Comparison of ENCODE assay signal across 10 cellular contexts in genomic region chr11:134014502-134014901, GRCh38. TPM values are rescaled to one million over a fixed set of nuclear protein-coding genes. Genes with fewer than 3 reads are reported as not detected.
DNase-seq lines count a peak whose midpoint lies in the region; ATAC-seq, FAIRE-seq and TF ChIP-seq lines count a peak whose summit lies in the region.
"Had no signal": no experiment of that assay in that cellular context is flagged by ENCODE, and none has a peak within 500 bp of the region (broad histone marks: within the 10 kb centered on the region; RNA-seq: fewer than 3 reads in every experiment).

No MANE protein-coding gene starts in this region.

- no peaks in the 10 kb centered on the region for H3K36me3 Mint-ChIP-seq in activated CD8-positive, alpha-beta T cell treated with anti-CD3 and anti-CD28 coated beads, Interleukin-2, amount 10 ng/mL, durations not matched to agents 7 days and 5 days (ENCODE audit: low read depth)

- no peak for ATAC-seq in activated CD8-positive, alpha-beta T cell treated with anti-CD3 and anti-CD28 coated beads, Interleukin-2, amount 10 ng/mL, durations not matched to agents 7 days and 5 days
- ATAC-seq in HG02852 (IDR thresholded peaks at IDR 0.05; ENCODE audit: unreplicated experiment), result no peak
- no peak for ATAC-seq in HG03571 (IDR thresholded peaks at IDR 0.05; ENCODE audit: unreplicated experiment)
- ATAC-seq: mucosa of descending colon had no signal

- no peak overlapping the region for H3K27ac Mint-ChIP-seq in activated CD8-positive, alpha-beta T cell treated with anti-CD3 and anti-CD28 coated beads, Interleukin-2, amount 10 ng/mL, durations not matched to agents 7 days and 5 days

- no peaks in the 10 kb centered on the region for H3K4me1 Mint-ChIP-seq in activated CD8-positive, alpha-beta T cell treated with anti-CD3 and anti-CD28 coated beads, Interleukin-2, amount 10 ng/mL, durations not matched to agents 7 days and 5 days (ENCODE audit: low read depth)

- CTCF ChIA-PET in activated CD8-positive, alpha-beta T cell treated with anti-CD3 and anti-CD28 coated beads, Interleukin-2, amount 10 ng/mL, durations not matched to agents 7 days and 5 days (lab: Charles Lee), result interaction anchor here (0.9 to 1.4 kb wide), 4 partner anchors 20 to 87 kb away, joined by 3 to 4 read pairs (median 4); no protein-coding TSS in a partner anchor

- peak; percentile 45 for TF ChIP-seq CTCF in D721Med (IDR thresholded peaks at IDR 0.05; ENCODE audit: insufficient read depth, missing control alignments)

- POLR2A ChIA-PET in activated CD8-positive, alpha-beta T cell treated with anti-CD3 and anti-CD28 coated beads, Interleukin-2, amount 10 ng/mL, durations not matched to agents 7 days and 5 days (lab: Charles Lee), result no interaction called here

- H3K4me3 Mint-ChIP-seq in activated CD8-positive, alpha-beta T cell treated with anti-CD3 and anti-CD28 coated beads, Interleukin-2, amount 10 ng/mL, durations not matched to agents 7 days and 5 days, result no peak overlapping the region

- FAIRE-seq in D721Med (lab: Jason Lieb, UNC), result no peak

- DNase-seq in D721Med (ENCODE audit: insufficient read length, low spot score) (no peak), HT1080 (ENCODE audit: low read depth) (peak; percentile 57), left kidney (ENCODE audit: low read depth, low spot score) (peak; percentile 79), midbrain (lab: John Stamatoyannopoulos, UW) (no peak)
- DNase-seq in activated CD8-positive, alpha-beta T cell treated with anti-CD3 and anti-CD28 coated beads, Interleukin-2, amount 10 ng/mL, durations not matched to agents 7 days and 5 days, result peak; percentile 38
- DNase-seq in activated CD4-positive, alpha-beta T cell treated with anti-CD3 and anti-CD28 coated beads, Interleukin-2, amount 50 U/mL, for 4 hours, result no peak
- DNase-seq: activated effector memory CD4-positive, alpha-beta T cell treated with Interleukin-2 at 50 U/mL for 16 hours; mucosa of descending colon had no signal

- no peaks in the 10 kb centered on the region for H3K9me3 Mint-ChIP-seq in activated CD8-positive, alpha-beta T cell treated with anti-CD3 and anti-CD28 coated beads, Interleukin-2, amount 10 ng/mL, durations not matched to agents 7 days and 5 days (ENCODE audit: insufficient read depth)

- H3K27me3 Mint-ChIP-seq in activated CD8-positive, alpha-beta T cell treated with anti-CD3 and anti-CD28 coated beads, Interleukin-2, amount 10 ng/mL, durations not matched to agents 7 days and 5 days (ENCODE audit: low read depth), result peaks cover 53% of the 10 kb centered on the region

RNA-seq across cellular contexts. Expression of gene JAM3, which starts 54.4 kb away (rescaled TPM):
- total RNA-seq in HT1080 (2014; rRNA removed; shearing (Covaris generic)), result 41.2 and 49.5 TPM in 2 replicates
- 46.8 and 54.7 TPM in 2 replicates for polyA plus RNA-seq in HT1080 (2015; cell fraction: cytosol; rRNA removed)
- 47.4 and 51.2 TPM in 2 replicates for polyA plus RNA-seq in HT1080 (2015; cell fraction: nucleus; rRNA removed)
- 1 to 10 TPM; 8.0 to 9.6 TPM for total RNA-seq in activated CD8-positive, alpha-beta T cell treated with anti-CD3 and anti-CD28 coated beads, Interleukin-2, amount 10 ng/mL, durations not matched to agents 7 days and 5 days

RNA-seq across cellular contexts. Expression of gene IGSF9B, which starts 57.7 kb away (rescaled TPM):
- 0.17 and 0.64 TPM in 2 replicates for total RNA-seq in HT1080 (2014; rRNA removed; shearing (Covaris generic))
- polyA plus RNA-seq in HT1080 (2015; cell fraction: cytosol; rRNA removed), result 0.83 and 0.87 TPM in 2 replicates
- polyA plus RNA-seq in HT1080 (2015; cell fraction: nucleus; rRNA removed), result 2.5 and 5.4 TPM in 2 replicates
- total RNA-seq in activated CD8-positive, alpha-beta T cell treated with anti-CD3 and anti-CD28 coated beads, Interleukin-2, amount 10 ng/mL, durations not matched to agents 7 days and 5 days, result 100 to 1,000 TPM in 1 of 2 experiments, 10 to 100 TPM in 1; 96.3 to 118 TPM

Comparison
In these comparisons a context has a peak if more than half of its experiments do, and no peak if none do; other contexts are left out.
1. DNase-seq: peak in HT1080 (single experiment), activated CD8-positive, alpha-beta T cell treated with anti-CD3 and anti-CD28 coated beads, Interleukin-2, amount 10 ng/mL, durations not matched to agents 7 days and 5 days (single experiment) and left kidney (single experiment); none in D721Med (single experiment), midbrain (single experiment) and activated CD4-positive, alpha-beta T cell treated with anti-CD3 and anti-CD28 coated beads, Interleukin-2, amount 50 U/mL, for 4 hours (0 of 2).
2. RNA of gene IGSF9B, which starts 57.7 kb away (total RNA-seq): 96.3 to 118 TPM in activated CD8-positive, alpha-beta T cell treated with anti-CD3 and anti-CD28 coated beads, Interleukin-2, amount 10 ng/mL, durations not matched to agents 7 days and 5 days; 0.17 to 0.64 TPM in HT1080; every median in the first group is over 10 times any median in the second.